ENCODE assay signal across 14 cellular contexts in the genomic region with DNA sequence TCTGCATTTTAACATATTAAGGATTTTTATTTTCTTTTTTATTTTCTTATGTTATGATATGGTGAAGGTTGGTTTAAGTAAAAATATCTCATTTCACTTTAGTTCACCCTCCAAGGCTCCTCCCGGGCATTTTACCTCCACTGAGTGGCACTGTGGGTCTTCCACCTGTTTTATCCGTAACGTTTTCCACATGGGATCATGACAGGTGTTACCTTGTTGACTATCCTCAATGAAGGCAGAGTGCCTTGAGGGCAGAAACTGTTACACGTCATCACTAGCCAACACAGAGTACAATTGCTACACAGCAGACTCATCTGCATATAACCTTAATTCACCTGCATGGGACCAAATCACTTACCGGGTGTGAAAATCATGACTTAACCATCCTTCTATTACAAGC.
DNase-seq lines count a peak whose midpoint lies in the region; ATAC-seq and TF ChIP-seq lines count a peak whose summit lies in the region.
"Had no signal": no experiment of that assay in that cellular context is flagged by ENCODE, and none has a peak within 500 bp of the region (broad histone marks: within the 10 kb centered on the region; RNA-seq: fewer than 3 reads in every experiment).

No MANE protein-coding gene starts in this region.

- POLR2A ChIA-PET in HCT116 (lab: Charles Lee): no interaction called here

- H3K36me3 Mint-ChIP-seq in activated naive CD4-positive, alpha-beta T cell treated with anti-CD3 and anti-CD28 coated beads, Interleukin-2, amount 10 ng/mL, durations not matched to agents 7 days and 5 days: no peaks in the 10 kb centered on the region
- H3K36me3 Mint-ChIP-seq: immature natural killer cell; naive thymus-derived CD4-positive, alpha-beta T cell had no signal

- peak; percentile 28; the same call in 1 of the 2 replicates for TF ChIP-seq RAD21 in HCT116 (IDR thresholded peaks at IDR 0.05; ENCODE audit: low read depth)

- no peaks in the 10 kb centered on the region for H3K4me1 Mint-ChIP-seq in activated naive CD4-positive, alpha-beta T cell treated with anti-CD3 and anti-CD28 coated beads, Interleukin-2, amount 10 ng/mL, durations not matched to agents 7 days and 5 days
- H3K4me1 Mint-ChIP-seq: activated CD4-positive, alpha-beta memory T cell treated with anti-CD3 and anti-CD28 coated beads, Interleukin-2, amount 10 ng/mL, durations not matched to agents 7 days and 5 days; immature natural killer cell; naive thymus-derived CD4-positive, alpha-beta T cell had no signal

- H3K4me3 ChIP-seq in HCT116 (replicated peaks in 1 of 2; ENCODE audit: low read depth in 1 of 2, low read length in 2 of 2) (no peak overlapping the region), RWPE2 (ENCODE audit: severe bottlenecking) (no peak overlapping the region)

- no peak for DNase-seq in HCT116 (ENCODE audit: low read depth, low spot score)
- DNase-seq in NCI-H146 treated with DMSO at 0.1 percent for 48 hours (lab: John Stamatoyannopoulos, UW; ENCODE audit: unreplicated experiment): peak; percentile 81
- DNase-seq in RWPE2 (ENCODE audit: low spot score): no peak
- no peak for DNase-seq in left colon
- no peak for DNase-seq in HPDE6-E6E7 (ENCODE audit: extremely low spot score)
- DNase-seq in activated naive CD4-positive, alpha-beta T cell treated with anti-CD3 and anti-CD28 coated beads, Interleukin-2, amount 10 ng/mL, durations not matched to agents 7 days and 5 days: no peak
- no peak for DNase-seq in DMS79 (lab: John Stamatoyannopoulos, UW)
- DNase-seq: activated CD4-positive, alpha-beta memory T cell treated with anti-CD3 and anti-CD28 coated beads, Interleukin-2, amount 10 ng/mL, durations not matched to agents 7 days and 5 days; Calu3; immature natural killer cell; naive thymus-derived CD4-positive, alpha-beta T cell; NCI-H1694; NK-92 treated with Interleukin-12 subunit alpha and Interleukin-12 subunit beta, amount 100 ng/mL, for 24 hours; T-helper 17 cell had no signal

- H3K9me3 ChIP-seq in HCT116 (ENCODE audit: control insufficient read depth in 1 of 2, insufficient read depth in 1 of 2, low read depth in 1 of 2, low read length in 2 of 2) (no peaks in the 10 kb centered on the region), RWPE2 (ENCODE audit: severe bottlenecking) (no peaks in the 10 kb centered on the region)

- H3K27me3 ChIP-seq in HCT116 (ENCODE audit: insufficient read depth, low read length) (no peaks in the 10 kb centered on the region), RWPE2 (ENCODE audit: insufficient read depth, poor library complexity, severe bottlenecking) (no peaks in the 10 kb centered on the region)

- H3K36me3 ChIP-seq in HCT116 (ENCODE audit: control insufficient read depth in 1 of 2, insufficient read depth in 2 of 2, low read length in 2 of 2) (no peaks in the 10 kb centered on the region), RWPE2 (ENCODE audit: low read depth) (no peaks in the 10 kb centered on the region)

- H3K9ac ChIP-seq in HCT116 (ENCODE audit: low read length): no peak overlapping the region

- no peak for TF ChIP-seq POLR2A in HCT116 (IDR thresholded peaks at IDR 0.05; ENCODE audit: borderline replicate concordance, extremely low read depth, insufficient read depth, insufficient read length)

- H3K27ac Mint-ChIP-seq in activated naive CD4-positive, alpha-beta T cell treated with anti-CD3 and anti-CD28 coated beads, Interleukin-2, amount 10 ng/mL, durations not matched to agents 7 days and 5 days: no peak overlapping the region
- H3K27ac Mint-ChIP-seq: activated CD4-positive, alpha-beta memory T cell treated with anti-CD3 and anti-CD28 coated beads, Interleukin-2, amount 10 ng/mL, durations not matched to agents 7 days and 5 days; immature natural killer cell; naive thymus-derived CD4-positive, alpha-beta T cell; T-helper 17 cell had no signal

- no peaks in the 10 kb centered on the region for H3K27me3 Mint-ChIP-seq in activated naive CD4-positive, alpha-beta T cell treated with anti-CD3 and anti-CD28 coated beads, Interleukin-2, amount 10 ng/mL, durations not matched to agents 7 days and 5 days
- H3K27me3 Mint-ChIP-seq: T-helper 17 cell had no signal

- no peak for ATAC-seq in HCT116
- ATAC-seq in RWPE2 (ENCODE audit: low read depth): peak; percentile 31; the same call in 2 of the 3 replicates
- ATAC-seq in left colon: peak; percentile 35
- ATAC-seq: naive thymus-derived CD4-positive, alpha-beta T cell; T-helper 17 cell had no signal

- CTCF ChIA-PET in HCT116 (lab: Charles Lee): no interaction called here
- CTCF ChIA-PET in activated naive CD4-positive, alpha-beta T cell treated with anti-CD3 and anti-CD28 coated beads, Interleukin-2, amount 10 ng/mL, durations not matched to agents 7 days and 5 days (lab: Charles Lee): no interaction called here

- H3K4me3 Mint-ChIP-seq in activated naive CD4-positive, alpha-beta T cell treated with anti-CD3 and anti-CD28 coated beads, Interleukin-2, amount 10 ng/mL, durations not matched to agents 7 days and 5 days: no peak overlapping the region
- H3K4me3 Mint-ChIP-seq: activated CD4-positive, alpha-beta memory T cell treated with anti-CD3 and anti-CD28 coated beads, Interleukin-2, amount 10 ng/mL, durations not matched to agents 7 days and 5 days; immature natural killer cell; naive thymus-derived CD4-positive, alpha-beta T cell; T-helper 17 cell had no signal

- H3K4me2 ChIP-seq in HCT116 (ENCODE audit: low read length): no peak overlapping the region

- intact Hi-C loops in HCT116 (cut with micrococcal nuclease) (no loop called here), left colon (cut with DNase I, micrococcal nuclease) (no loop called here)

- TF ChIP-seq CTCF in HCT116 (IDR thresholded peaks at IDR 0.05 in 2 of 3, conservative IDR thresholded peaks at IDR 0.05 in 1 of 3; ENCODE audit: borderline replicate concordance in 1 of 3, insufficient read depth in 1 of 3, low read depth in 2 of 3, low read length in 2 of 3) (no peak), RWPE2 (IDR thresholded peaks at IDR 0.05; ENCODE audit: poor library complexity, severe bottlenecking) (peak; percentile 13)

- H3K9me3 Mint-ChIP-seq in activated naive CD4-positive, alpha-beta T cell treated with anti-CD3 and anti-CD28 coated beads, Interleukin-2, amount 10 ng/mL, durations not matched to agents 7 days and 5 days: no peaks in the 10 kb centered on the region
- H3K9me3 Mint-ChIP-seq: activated CD4-positive, alpha-beta memory T cell treated with anti-CD3 and anti-CD28 coated beads, Interleukin-2, amount 10 ng/mL, durations not matched to agents 7 days and 5 days; immature natural killer cell; naive thymus-derived CD4-positive, alpha-beta T cell had no signal

- H3K79me2 ChIP-seq in HCT116 (ENCODE audit: insufficient read depth, low read length): no peaks in the 10 kb centered on the region

- BruUV-seq in HCT116 (replicated peaks; lab: Mats Ljungman, UMichigan): no TSS peak

- H3K27ac ChIP-seq in HCT116 (ENCODE audit: low read depth, low read length) (no peak overlapping the region), RWPE2 (ENCODE audit: poor library complexity, severe bottlenecking) (no peak overlapping the region)

- H2AFZ ChIP-seq in HCT116 (ENCODE audit: low read depth, low read length, poor library complexity, severe bottlenecking): no peak overlapping the region

- H3K4me1 ChIP-seq in HCT116 (ENCODE audit: control insufficient read depth in 1 of 2, insufficient read depth in 2 of 2, low read length in 2 of 2): no peaks in the 10 kb centered on the region
- H3K4me1 ChIP-seq in RWPE2 (ENCODE audit: insufficient read depth, poor library complexity, severe bottlenecking): no peaks in the 10 kb centered on the region

- RAD21 ChIA-PET in HCT116 (lab: Charles Lee; ENCODE audit: low non-redundant PET in 1 of 2, low total read pairs in 2 of 2, uncharacterized antibody in 2 of 2, unreplicated experiment in 2 of 2): no interaction called here

- H3K9me2 ChIP-seq in HCT116 (ENCODE audit: insufficient read depth): no peaks in the 10 kb centered on the region

- no peaks in the 10 kb centered on the region for H4K20me1 ChIP-seq in HCT116 (ENCODE audit: insufficient read depth)

TF ChIP-seq in HCT116, 20 proteins besides CTCF, POLR2A, EP300 and RAD21:
- TF ChIP-seq, protein P1, sequence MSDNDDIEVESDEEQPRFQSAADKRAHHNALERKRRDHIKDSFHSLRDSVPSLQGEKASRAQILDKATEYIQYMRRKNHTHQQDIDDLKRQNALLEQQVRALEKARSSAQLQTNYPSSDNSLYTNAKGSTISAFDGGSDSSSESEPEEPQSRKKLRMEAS (IDR thresholded peaks at IDR 0.05): no peak
- no peak for TF ChIP-seq YY1 (IDR thresholded peaks at IDR 0.05; ENCODE audit: extremely low read depth, insufficient replicate concordance, low read depth, low read length)
- TF ChIP-seq SP1 (IDR thresholded peaks at IDR 0.05; ENCODE audit: low read depth): no peak
- TF ChIP-seq, protein P2, sequence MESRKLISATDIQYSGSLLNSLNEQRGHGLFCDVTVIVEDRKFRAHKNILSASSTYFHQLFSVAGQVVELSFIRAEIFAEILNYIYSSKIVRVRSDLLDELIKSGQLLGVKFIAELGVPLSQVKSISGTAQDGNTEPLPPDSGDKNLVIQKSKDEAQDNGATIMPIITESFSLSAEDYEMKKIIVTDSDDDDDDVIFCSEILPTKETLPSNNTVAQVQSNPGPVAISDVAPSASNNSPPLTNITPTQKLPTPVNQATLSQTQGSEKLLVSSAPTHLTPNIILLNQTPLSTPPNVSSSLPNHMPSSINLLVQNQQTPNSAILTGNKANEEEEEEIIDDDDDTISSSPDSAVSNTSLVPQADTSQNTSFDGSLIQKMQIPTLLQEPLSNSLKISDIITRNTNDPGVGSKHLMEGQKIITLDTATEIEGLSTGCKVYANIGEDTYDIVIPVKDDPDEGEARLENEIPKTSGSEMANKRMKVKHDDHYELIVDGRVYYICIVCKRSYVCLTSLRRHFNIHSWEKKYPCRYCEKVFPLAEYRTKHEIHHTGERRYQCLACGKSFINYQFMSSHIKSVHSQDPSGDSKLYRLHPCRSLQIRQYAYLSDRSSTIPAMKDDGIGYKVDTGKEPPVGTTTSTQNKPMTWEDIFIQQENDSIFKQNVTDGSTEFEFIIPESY (IDR thresholded peaks at IDR 0.05; ENCODE audit: extremely low read depth, insufficient replicate concordance, low read length): no peak
- TF ChIP-seq FOSL1 (IDR thresholded peaks at IDR 0.05; ENCODE audit: low read depth): no peak
- no peak for TF ChIP-seq ELF1 (IDR thresholded peaks at IDR 0.05; ENCODE audit: borderline replicate concordance, low read depth)
- TF ChIP-seq EZH2phosphoT487 (IDR thresholded peaks at IDR 0.05; ENCODE audit: borderline replicate concordance): no peak
- no peak for TF ChIP-seq ZNF274 (IDR thresholded peaks at IDR 0.05; ENCODE audit: low read depth, low read length)
